Comparison of ENCODE assay signal across 25 cellular contexts in genomic region chr7:45084901-45085618, GRCh38. TPM values are rescaled to one million over a fixed set of nuclear protein-coding genes. Genes with fewer than 3 reads are reported as not detected.
DNase-seq lines count a peak whose midpoint lies in the region; ATAC-seq and TF ChIP-seq lines count a peak whose summit lies in the region.
"Had no signal": no experiment of that assay in that cellular context is flagged by ENCODE, and none has a peak within 500 bp of the region (broad histone marks: within the 10 kb centered on the region; RNA-seq: fewer than 3 reads in every experiment).

No MANE protein-coding gene starts in this region.

- H3K36me3 ChIP-seq in BLaER1 (no peaks in the 10 kb centered on the region), heart right ventricle (peaks cover 0 to 4% (median 0%) of the 10 kb centered on the region in 9 donors), smooth muscle cell (ENCODE audit: low read depth) (no peaks in the 10 kb centered on the region)
- H3K36me3 ChIP-seq: Peyer's patch, SJSA1 had no signal

- H3K4me2 ChIP-seq in BLaER1 (no peak overlapping the region), smooth muscle cell (no peak overlapping the region)
- H3K4me2 ChIP-seq: KMS-11 had no signal

- peaks cover 27% of the 10 kb centered on the region for H3K4me1 ChIP-seq in BLaER1
- H3K4me1 ChIP-seq in heart right ventricle: peaks cover 0 to 22% (median 11%) of the 10 kb centered on the region in 9 donors
- H3K4me1 ChIP-seq in smooth muscle cell (ENCODE audit: low read depth): no peaks in the 10 kb centered on the region

- no peak for TF ChIP-seq CTCF in heart right ventricle (IDR thresholded peaks at IDR 0.05)
- TF ChIP-seq CTCF in smooth muscle cell (IDR thresholded peaks at IDR 0.05; ENCODE audit: borderline replicate concordance, insufficient read depth, poor library complexity, severe bottlenecking): no peak

- no peak overlapping the region for H2AFZ ChIP-seq in smooth muscle cell (ENCODE audit: low read depth)
- H2AFZ ChIP-seq: GM23248 had no signal

- DNase-seq in iPS-NIHi11 (ENCODE audit: low spot score): peak; percentile 14
- DNase-seq in posterior vena cava (ENCODE audit: low spot score): peak; percentile 75
- DNase-seq in heart right ventricle: no peak
- no peak for DNase-seq in NAMALWA (ENCODE audit: low spot score)
- no peak for DNase-seq in smooth muscle cell (lab: John Stamatoyannopoulos, UW; ENCODE audit: unreplicated experiment)
- DNase-seq: EL, GM23248, H9, HFFc6, IMR-90, NCI-H1105, NCI-H2081, NCI-H2171, NCI-H345, NCI-H524 treated with DMSO at 0.1 percent for 48 hours, NCI-H82, Peyer's patch had no signal

- H3K9ac ChIP-seq in BLaER1 (0 out of 2 replicates have a peak overlapping the region, but pooled peaks have one; percentile 27), smooth muscle cell (ENCODE audit: low read depth) (no peak overlapping the region)
- H3K9ac ChIP-seq: GM23248, KMS-11 had no signal

- no peak for ATAC-seq in HG02840 (IDR thresholded peaks at IDR 0.05; ENCODE audit: low FRiP score, unreplicated experiment)
- no peak for ATAC-seq in heart right ventricle
- ATAC-seq: Right ventricle myocardium inferior had no signal

- H3K9me3 ChIP-seq in BLaER1 (no peaks in the 10 kb centered on the region), heart right ventricle (no peaks in the 10 kb centered on the region), smooth muscle cell (replicated peaks; ENCODE audit: low read depth) (no peaks in the 10 kb centered on the region)
- H3K9me3 ChIP-seq: Peyer's patch had no signal

- H4K20me1 ChIP-seq in BLaER1 (no peaks in the 10 kb centered on the region), smooth muscle cell (ENCODE audit: low read depth) (no peaks in the 10 kb centered on the region)

- H3K4me3 ChIP-seq in BLaER1: no peak overlapping the region
- no peak overlapping the region for H3K4me3 ChIP-seq in heart right ventricle
- no peak overlapping the region for H3K4me3 ChIP-seq in smooth muscle cell
- H3K4me3 ChIP-seq: GM23248, Peyer's patch, SJSA1 had no signal

- intact Hi-C loops in posterior vena cava (cut with DNase I): no loop called here
- intact Hi-C loops in heart right ventricle (cut with DNase I): no loop called here

- H3F3A ChIP-seq in smooth muscle cell (ENCODE audit: low read depth): no peaks in the 10 kb centered on the region

- H3K27me3 ChIP-seq in BLaER1 (peaks cover 21% of the 10 kb centered on the region; the same call in 1 of the 2 replicates), heart right ventricle (peaks cover 0 to 22% (median 0%) of the 10 kb centered on the region in 7 donors), smooth muscle cell (ENCODE audit: low read depth) (no peaks in the 10 kb centered on the region)
- H3K27me3 ChIP-seq: Peyer's patch, SJSA1 had no signal

- no peak overlapping the region for H3K27ac ChIP-seq in BLaER1
- peak overlapping the region; percentile 98 for H3K27ac ChIP-seq in angular gyrus (ENCODE audit: low read depth, low read length)
- H3K27ac ChIP-seq in heart right ventricle: no peak overlapping the region
- H3K27ac ChIP-seq in smooth muscle cell (ENCODE audit: low read depth): no peak overlapping the region
- H3K27ac ChIP-seq: GM23248, KMS-11, Peyer's patch, SJSA1 had no signal

- H3K79me2 ChIP-seq in smooth muscle cell (ENCODE audit: low read depth): no peaks in the 10 kb centered on the region

- WGBS in heart right ventricle, 2 donors: 82 to 84% methylated on average over 24 of the region's 24 CpGs
- 84% methylated on average over 21 of the region's 24 CpGs for WGBS in smooth muscle cell (ENCODE audit: low lambda C conversion rate)

RNA-seq across cellular contexts. Expression of gene NACAD, which starts 3.7 kb away (rescaled TPM):
- total RNA-seq in posterior vena cava (10 to 100 TPM in 1 of 2 donors, 1 to 10 TPM in 1; 8.5 to 10.4 TPM), heart right ventricle (10 to 100 TPM in 1 of 10 donors, 1 to 10 TPM in 9; 3.0 to 12.0 (median 4.7) TPM), smooth muscle cell (2.6 and 5.3 TPM in 2 replicates)
- polyA plus RNA-seq in heart right ventricle (1 to 10 TPM; 3.2 to 4.7 TPM), smooth muscle cell (11.6 and 12.5 TPM in 2 replicates)
- total RNA-seq: OCI-LY7 had no signal
- polyA plus RNA-seq: CD14-positive monocyte had no signal

RNA-seq across cellular contexts. Expression of gene TBRG4, which starts 26.4 kb away (rescaled TPM):
- total RNA-seq in posterior vena cava (10 to 100 TPM; 32.5 to 35.1 TPM), heart right ventricle (10 to 100 TPM; 57.1 to 88.2 (median 66.7) TPM), smooth muscle cell (21.8 and 30.2 TPM in 2 replicates)
- polyA plus RNA-seq in heart right ventricle (10 to 100 TPM; 74.3 to 93.9 TPM), smooth muscle cell (48.3 and 52.5 TPM in 2 replicates)

Comparison
In these comparisons a context has a peak if more than half of its experiments do, and no peak if none do; other contexts are left out.
1. DNase-seq: peak in iPS-NIHi11 (single experiment) and posterior vena cava (single experiment); none in heart right ventricle (0 of 2), NAMALWA (single experiment) and smooth muscle cell (single experiment).